ENCODE assay signal across 16 cellular contexts in the genomic region with DNA sequence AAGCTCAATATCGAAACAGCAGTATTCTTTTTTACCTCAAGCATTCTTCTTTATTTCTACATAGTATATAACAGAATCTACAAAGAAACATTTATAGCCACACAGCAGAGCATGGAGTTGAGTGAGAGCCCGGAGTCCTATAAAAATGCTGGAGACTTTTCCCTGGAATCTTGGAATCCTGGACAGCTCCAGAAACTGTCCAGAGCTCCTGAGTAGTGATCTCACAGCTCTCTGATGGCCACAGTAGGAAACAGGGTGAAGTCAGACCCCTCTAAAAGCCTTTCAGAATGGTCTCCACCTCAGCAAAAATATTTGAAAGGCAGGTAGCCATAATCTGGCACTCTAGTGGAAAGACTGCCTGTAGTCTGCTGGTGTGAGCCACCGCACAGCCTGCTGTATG.
"Had no signal": no experiment of that assay in that cellular context is flagged by ENCODE, and none has a peak within 500 bp of the region (broad histone marks: within the 10 kb centered on the region; RNA-seq: fewer than 3 reads in every experiment).

No MANE protein-coding gene starts in this region.

- ATAC-seq: Panc1 had no signal

- DNase-seq: KBM-7, MV-4-11, NCI-H1092, NCI-H1105 treated with DMSO at 0.1 percent for 48 hours, NCI-H1417 treated with DMSO at 0.1 percent for 48 hours, NCI-H146, NCI-H1694 treated with DMSO at 0.1 percent for 48 hours, NCI-H1930, NCI-H2081, NCI-H2107, NCI-H526 treated with DMSO at 0.1 percent for 48 hours, NCI-H748 treated with DMSO at 0.1 percent for 48 hours, SHP77 had no signal

- H3K27ac ChIP-seq: HL-60, RWPE1 had no signal
